In the genomic region with DNA sequence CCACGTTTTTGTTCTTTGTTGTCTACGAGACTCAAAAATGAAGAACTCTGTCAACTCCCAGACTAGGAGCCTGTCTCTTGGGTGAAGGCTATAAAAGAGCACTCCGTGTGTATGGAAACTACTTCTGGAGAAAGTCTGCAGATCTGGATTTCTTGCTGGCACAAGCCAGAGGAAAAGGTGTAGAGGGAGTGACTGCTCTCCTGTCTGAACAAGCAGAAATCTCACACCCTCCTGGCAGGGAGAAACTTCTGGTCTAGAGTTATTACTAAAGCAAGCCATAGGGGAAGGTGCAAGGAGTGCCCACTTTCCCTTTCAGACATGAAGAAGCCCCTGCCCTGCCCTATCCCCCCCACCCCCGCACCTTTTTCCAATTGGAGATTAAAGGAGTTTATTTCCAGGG, we compare ENCODE assay signal across 8 cellular contexts. TPM values are rescaled to one million over a fixed set of nuclear protein-coding genes. Genes with fewer than 3 reads are reported as not detected.
"Had no signal": no experiment of that assay in that cellular context is flagged by ENCODE, and none has a peak within 500 bp of the region (broad histone marks: within the 10 kb centered on the region; RNA-seq: fewer than 3 reads in every experiment).

No MANE protein-coding gene starts in this region.

- FAIRE-seq: H1, H54, HepG2 had no signal

- DNase-seq: H9, HCEC 1CT had no signal

- H3K27ac ChIP-seq: HL-60 had no signal

- H3K4me3 ChIP-seq: GM23338 had no signal

- ATAC-seq: GM23338, HepG2 had no signal

RNA-seq across cellular contexts. Expression of gene PLAAT1, which starts 9.5 kb away (rescaled TPM):
- total RNA-seq: HepG2 had no signal
- polyA plus RNA-seq: HepG2, IgD-negative memory B cell had no signal
